1 cellular context compared by ENCODE assay signal in the genomic region with DNA sequence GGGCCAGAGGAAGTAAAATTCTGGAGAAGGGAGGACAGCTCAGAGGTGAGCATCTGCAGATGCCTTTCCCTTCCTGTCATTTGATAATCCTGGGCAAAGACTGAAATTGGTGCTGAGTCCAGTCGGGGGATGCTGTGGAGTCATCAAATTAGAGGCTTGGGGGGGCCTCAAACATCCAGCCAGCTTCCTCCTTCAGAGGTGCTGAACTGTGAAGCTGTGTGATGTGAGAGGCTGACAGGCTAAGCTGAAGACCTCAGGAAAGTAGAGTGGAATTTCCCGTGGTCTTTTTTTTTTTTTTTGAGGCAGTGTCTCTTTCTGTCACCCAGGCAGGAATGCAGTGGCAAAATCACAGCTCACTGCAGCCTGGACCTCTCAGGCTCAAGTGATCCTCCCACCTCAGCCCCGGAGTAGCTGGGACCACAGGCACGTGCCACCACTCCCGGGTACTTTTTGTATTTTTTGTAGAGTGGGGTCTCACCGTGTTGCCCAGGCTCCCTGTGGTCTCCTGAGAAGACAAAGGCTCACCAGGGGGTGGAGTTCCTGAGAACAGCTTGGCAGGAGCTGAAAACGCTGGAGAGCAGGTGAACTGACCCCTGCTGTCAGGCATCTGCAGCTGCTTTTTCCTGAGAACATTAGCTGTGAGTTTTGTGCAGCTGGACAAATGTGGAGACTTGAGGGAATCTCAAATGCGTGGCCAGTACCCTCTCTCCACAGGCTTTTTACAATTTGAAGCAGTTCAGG.
TF ChIP-seq lines count a peak whose summit lies in the region.

No MANE protein-coding gene starts in this region.

TF ChIP-seq in HepG2, 621 proteins besides CTCF, POLR2A, EP300 and RAD21:
- TF ChIP-seq ZFAT (CRISPR knock-in tag; conservative IDR thresholded peaks at IDR 0.05): no peak
- no peak for TF ChIP-seq SETDB1 (CRISPR knock-in tag; IDR thresholded peaks at IDR 0.05; ENCODE audit: borderline replicate concordance)
- TF ChIP-seq STAG1 (CRISPR knock-in tag; IDR thresholded peaks at IDR 0.05): peak; percentile 39; the same call in 1 of the 2 replicates
- TF ChIP-seq TEAD3 (CRISPR knock-in tag; optimal IDR thresholded peaks at IDR 0.05; ENCODE audit: borderline replicate concordance): peak; percentile 84
- TF ChIP-seq AHR (CRISPR knock-in tag; IDR thresholded peaks at IDR 0.05): no peak
- no peak for TF ChIP-seq AGO1 (IDR thresholded peaks at IDR 0.05; ENCODE audit: low read depth, low read length, poor library complexity, severe bottlenecking)
- TF ChIP-seq RFXANK (CRISPR knock-in tag; IDR thresholded peaks at IDR 0.05): no peak
- TF ChIP-seq MLXIP (CRISPR knock-in tag; IDR thresholded peaks at IDR 0.05; ENCODE audit: borderline replicate concordance): no peak
- peak; percentile 37; the same call in 1 of the 2 replicates for TF ChIP-seq ZNF121 (CRISPR knock-in tag; IDR thresholded peaks at IDR 0.05)
- peak; percentile 56; the same call in 1 of the 2 replicates for TF ChIP-seq SMC3 (IDR thresholded peaks at IDR 0.05; ENCODE audit: low read length)
- TF ChIP-seq, protein P1, sequence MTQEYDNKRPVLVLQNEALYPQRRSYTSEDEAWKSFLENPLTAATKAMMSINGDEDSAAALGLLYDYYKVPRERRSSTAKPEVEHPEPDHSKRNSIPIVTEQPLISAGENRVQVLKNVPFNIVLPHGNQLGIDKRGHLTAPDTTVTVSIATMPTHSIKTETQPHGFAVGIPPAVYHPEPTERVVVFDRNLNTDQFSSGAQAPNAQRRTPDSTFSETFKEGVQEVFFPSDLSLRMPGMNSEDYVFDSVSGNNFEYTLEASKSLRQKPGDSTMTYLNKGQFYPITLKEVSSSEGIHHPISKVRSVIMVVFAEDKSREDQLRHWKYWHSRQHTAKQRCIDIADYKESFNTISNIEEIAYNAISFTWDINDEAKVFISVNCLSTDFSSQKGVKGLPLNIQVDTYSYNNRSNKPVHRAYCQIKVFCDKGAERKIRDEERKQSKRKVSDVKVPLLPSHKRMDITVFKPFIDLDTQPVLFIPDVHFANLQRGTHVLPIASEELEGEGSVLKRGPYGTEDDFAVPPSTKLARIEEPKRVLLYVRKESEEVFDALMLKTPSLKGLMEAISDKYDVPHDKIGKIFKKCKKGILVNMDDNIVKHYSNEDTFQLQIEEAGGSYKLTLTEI (CRISPR knock-in tag; conservative IDR thresholded peaks at IDR 0.05): no peak
- no peak for TF ChIP-seq MYPOP (CRISPR knock-in tag; IDR thresholded peaks at IDR 0.05)
- TF ChIP-seq KDM1A (CRISPR knock-in tag; IDR thresholded peaks at IDR 0.05): no peak
- TF ChIP-seq, protein P2, sequence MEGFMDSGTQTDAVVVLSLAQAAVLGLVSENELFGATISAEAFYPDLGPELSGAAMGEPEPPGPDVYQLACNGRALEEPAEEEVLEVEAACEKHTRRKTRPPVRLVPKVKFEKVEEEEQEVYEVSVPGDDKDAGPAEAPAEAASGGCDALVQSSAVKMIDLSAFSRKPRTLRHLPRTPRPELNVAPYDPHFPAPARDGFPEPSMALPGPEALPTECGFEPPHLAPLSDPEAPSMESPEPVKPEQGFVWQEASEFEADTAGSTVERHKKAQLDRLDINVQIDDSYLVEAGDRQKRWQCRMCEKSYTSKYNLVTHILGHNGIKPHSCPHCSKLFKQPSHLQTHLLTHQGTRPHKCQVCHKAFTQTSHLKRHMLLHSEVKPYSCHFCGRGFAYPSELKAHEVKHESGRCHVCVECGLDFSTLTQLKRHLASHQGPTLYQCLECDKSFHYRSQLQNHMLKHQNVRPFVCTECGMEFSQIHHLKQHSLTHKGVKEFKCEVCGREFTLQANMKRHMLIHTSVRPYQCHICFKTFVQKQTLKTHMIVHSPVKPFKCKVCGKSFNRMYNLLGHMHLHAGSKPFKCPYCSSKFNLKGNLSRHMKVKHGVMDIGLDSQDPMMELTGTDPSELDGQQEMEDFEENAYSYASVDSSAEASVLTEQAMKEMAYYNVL (CRISPR knock-in tag; IDR thresholded peaks at IDR 0.05; ENCODE audit: borderline replicate concordance): no peak
TF ChIP-seq in HepG2: peak in this region for 4.
